8 cellular contexts compared by ENCODE assay signal in the genomic region with DNA sequence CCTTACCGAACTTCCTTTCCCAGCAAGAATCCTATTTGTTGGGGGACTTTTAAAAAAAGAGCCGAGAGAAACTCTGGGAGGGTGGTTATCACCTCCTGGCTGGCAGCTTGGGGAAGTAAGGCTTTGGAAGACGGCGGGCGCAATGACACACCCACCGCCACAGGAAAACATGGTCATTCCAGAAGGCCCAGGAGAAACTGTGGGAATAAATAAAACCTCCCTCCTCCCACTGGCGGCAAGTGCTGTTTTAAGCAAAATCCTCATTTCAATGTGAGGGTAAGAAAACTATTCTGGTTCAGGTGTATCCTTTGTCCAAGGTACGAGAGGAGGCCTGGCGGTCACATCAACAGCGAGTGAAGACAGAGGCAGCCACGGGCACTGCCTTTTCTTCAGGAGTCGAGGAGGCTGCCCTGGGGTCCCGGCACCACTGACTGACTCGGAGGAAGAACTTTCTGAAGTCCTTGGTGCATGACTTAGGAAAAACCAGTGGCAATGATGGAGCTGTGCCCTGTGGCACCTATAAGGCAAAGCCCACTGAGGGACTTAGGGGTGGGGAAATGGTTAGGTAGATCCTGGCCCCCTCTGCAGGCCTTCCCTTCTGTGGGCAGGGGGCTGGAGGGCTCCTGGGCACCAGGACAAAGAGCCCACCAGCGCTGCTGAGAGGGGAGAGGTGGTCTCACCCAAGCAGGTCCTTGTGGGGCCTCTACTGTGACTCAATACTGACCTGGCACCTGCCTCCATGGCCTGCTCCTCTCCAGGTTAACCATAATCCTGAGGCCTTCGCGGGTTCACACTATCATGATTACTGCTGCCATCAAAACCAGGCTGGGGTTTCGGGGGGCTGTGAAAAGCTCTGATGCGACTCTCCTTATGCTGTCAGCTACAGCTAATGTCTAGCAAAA. TPM values are rescaled to one million over a fixed set of nuclear protein-coding genes. Genes with fewer than 3 reads are reported as not detected.
DNase-seq lines count a peak whose midpoint lies in the region; ATAC-seq and TF ChIP-seq lines count a peak whose summit lies in the region.

No MANE protein-coding gene starts in this region.

- WGBS in esophagus, 2 donors: 77 to 88% methylated on average over 19 of the region's 19 CpGs

- H3K27me3 ChIP-seq in CD4-positive, CD25-positive, alpha-beta regulatory T cell (ENCODE audit: control insufficient read depth, insufficient read depth, low read length): no peaks in the 10 kb centered on the region
- H3K27me3 ChIP-seq in RWPE2 (ENCODE audit: insufficient read depth, poor library complexity, severe bottlenecking) (no peaks in the 10 kb centered on the region), esophagus (ENCODE audit: control insufficient read depth in 1 of 2, insufficient read depth in 2 of 2, low read length in 2 of 2) (no peaks in the 10 kb centered on the region), parathyroid adenoma (ENCODE audit: control insufficient read depth, insufficient read depth, low read length) (no peaks in the 10 kb centered on the region)

- H3K9me3 ChIP-seq in CD4-positive, CD25-positive, alpha-beta regulatory T cell (ENCODE audit: control insufficient read depth in 2 of 2, low read length in 2 of 2): no peaks in the 10 kb centered on the region
- H3K9me3 ChIP-seq in RWPE2 (ENCODE audit: severe bottlenecking): no peaks in the 10 kb centered on the region
- no peaks in the 10 kb centered on the region for H3K9me3 ChIP-seq in esophagus (ENCODE audit: control insufficient read depth in 2 of 2, insufficient read depth in 1 of 2, low read depth in 1 of 2, low read length in 1 of 2)
- H3K9me3 ChIP-seq in parathyroid adenoma (ENCODE audit: control insufficient read depth, low read length): no peaks in the 10 kb centered on the region

- peaks cover 2% of the 10 kb centered on the region for H3K79me2 ChIP-seq in parathyroid adenoma

- peaks cover 8% of the 10 kb centered on the region for H3K36me3 Mint-ChIP-seq in CD4-positive, CD25-positive, alpha-beta regulatory T cell

- peaks cover 16 to 86% (median 43%) of the 10 kb centered on the region in 4 donors for H3K4me1 Mint-ChIP-seq in CD4-positive, CD25-positive, alpha-beta regulatory T cell

- no peak overlapping the region for H3K4me2 ChIP-seq in parathyroid adenoma (ENCODE audit: low read length)

- no peaks in the 10 kb centered on the region for H3K9me3 Mint-ChIP-seq in CD4-positive, CD25-positive, alpha-beta regulatory T cell

- ATAC-seq in CD4-positive, CD25-positive, alpha-beta regulatory T cell (ENCODE audit: low read depth in 2 of 2): no peak
- no peak for ATAC-seq in RWPE2 (ENCODE audit: low read depth)
- ATAC-seq in HG03457 (IDR thresholded peaks at IDR 0.05; ENCODE audit: unreplicated experiment): no peak
- ATAC-seq in GM18867 (IDR thresholded peaks at IDR 0.05; ENCODE audit: unreplicated experiment): no peak

- no peak for DNase-seq in CD4-positive, CD25-positive, alpha-beta regulatory T cell
- DNase-seq in RWPE2 (ENCODE audit: low spot score): no peak
- no peak for DNase-seq in NCI-H2171 (lab: John Stamatoyannopoulos, UW)
- no peak for DNase-seq in SW 1271 (lab: John Stamatoyannopoulos, UW)

- TF ChIP-seq CTCF in RWPE2 (IDR thresholded peaks at IDR 0.05; ENCODE audit: poor library complexity, severe bottlenecking) (no peak), parathyroid adenoma (IDR thresholded peaks at IDR 0.05) (no peak)

- no peaks in the 10 kb centered on the region for H3K27me3 Mint-ChIP-seq in CD4-positive, CD25-positive, alpha-beta regulatory T cell

- H3K4me3 ChIP-seq in CD4-positive, CD25-positive, alpha-beta regulatory T cell (ENCODE audit: low read depth, low read length): no peak overlapping the region
- H3K4me3 ChIP-seq in RWPE2 (ENCODE audit: severe bottlenecking) (no peak overlapping the region), esophagus (ENCODE audit: low read depth in 1 of 2, low read length in 2 of 2) (no peak overlapping the region), parathyroid adenoma (ENCODE audit: low read depth, low read length) (no peak overlapping the region)

- H3K4me3 Mint-ChIP-seq in CD4-positive, CD25-positive, alpha-beta regulatory T cell: peak overlapping the region in 3 of 4 donors; percentile 44 to 83 (median 49)

- H3K36me3 ChIP-seq in CD4-positive, CD25-positive, alpha-beta regulatory T cell (ENCODE audit: control insufficient read depth, insufficient read depth, low read length): peaks cover 9% of the 10 kb centered on the region
- H3K36me3 ChIP-seq in RWPE2 (ENCODE audit: low read depth): peaks cover 18% of the 10 kb centered on the region
- H3K36me3 ChIP-seq in esophagus (ENCODE audit: control insufficient read depth in 2 of 2, insufficient read depth in 2 of 2, low read length in 1 of 2): peaks cover 3 to 16% of the 10 kb centered on the region in 2 donors
- H3K36me3 ChIP-seq in parathyroid adenoma (ENCODE audit: control insufficient read depth, insufficient read depth, low read length): no peaks in the 10 kb centered on the region

- H3K27ac ChIP-seq in CD4-positive, CD25-positive, alpha-beta regulatory T cell (ENCODE audit: insufficient read depth, low read length, poor library complexity, severe bottlenecking): peak overlapping the region; percentile 83
- H3K27ac ChIP-seq in RWPE2 (ENCODE audit: poor library complexity, severe bottlenecking) (peak overlapping the region; percentile 99), esophagus (ENCODE audit: low read depth in 2 of 2, low read length in 1 of 2) (peak overlapping the region; percentile 86 to 97), parathyroid adenoma (peak overlapping the region; percentile 94)

- H2AFZ ChIP-seq in parathyroid adenoma: no peak overlapping the region

- H3K9ac ChIP-seq in parathyroid adenoma: no peak overlapping the region

- peaks cover 88% of the 10 kb centered on the region for H3K4me1 ChIP-seq in CD4-positive, CD25-positive, alpha-beta regulatory T cell (ENCODE audit: control insufficient read depth, insufficient read depth, low read length, poor library complexity, severe bottlenecking)
- H3K4me1 ChIP-seq in RWPE2 (ENCODE audit: insufficient read depth, poor library complexity, severe bottlenecking): peaks cover 51% of the 10 kb centered on the region
- peaks cover 21 to 50% of the 10 kb centered on the region in 2 donors for H3K4me1 ChIP-seq in esophagus (ENCODE audit: control insufficient read depth in 2 of 2, insufficient read depth in 2 of 2, low read length in 1 of 2)
- H3K4me1 ChIP-seq in parathyroid adenoma: peaks cover 45% of the 10 kb centered on the region

- peak overlapping the region; percentile 71 to 99 (median 99) for H3K27ac Mint-ChIP-seq in CD4-positive, CD25-positive, alpha-beta regulatory T cell

RNA-seq across cellular contexts. Expression of a gene that starts 21.4 kb away (rescaled TPM):
- 40.2 TPM for total RNA-seq in CD4-positive, CD25-positive, alpha-beta regulatory T cell
- 10 to 100 TPM; 17.8 to 24.4 (median 19.9) TPM for polyA plus RNA-seq in CD4-positive, CD25-positive, alpha-beta regulatory T cell
- 10 to 100 TPM; 18.4 to 20.7 TPM for polyA plus RNA-seq in esophagus

RNA-seq across cellular contexts. Expression of a gene that starts 59.6 kb away (rescaled TPM):
- total RNA-seq in CD4-positive, CD25-positive, alpha-beta regulatory T cell: 403 TPM
- polyA plus RNA-seq in CD4-positive, CD25-positive, alpha-beta regulatory T cell: 100 to 1,000 TPM in 1 of 4 donors, 10 to 100 TPM in 3; 62.1 to 123 (median 76.6) TPM
- polyA plus RNA-seq in esophagus: 100 to 1,000 TPM; 230 to 332 TPM
